ENCODE assay signal across 12 cellular contexts in genomic region chr10:100043344-100043743, GRCh38. TPM values are rescaled to one million over a fixed set of nuclear protein-coding genes. Genes with fewer than 3 reads are reported as not detected.
DNase-seq lines count a peak whose midpoint lies in the region; ATAC-seq, FAIRE-seq and TF ChIP-seq lines count a peak whose summit lies in the region.
"Had no signal": no experiment of that assay in that cellular context is flagged by ENCODE, and none has a peak within 500 bp of the region (broad histone marks: within the 10 kb centered on the region; RNA-seq: fewer than 3 reads in every experiment).

No MANE protein-coding gene starts in this region.

- H3K79me2 ChIP-seq in astrocyte (ENCODE audit: insufficient read depth, low read length), result no peaks in the 10 kb centered on the region

- no peaks in the 10 kb centered on the region for H3K9me3 Mint-ChIP-seq in astrocyte (ENCODE audit: unreplicated experiment)
- H3K9me3 Mint-ChIP-seq in osteocyte (ENCODE audit: unreplicated experiment), result no peaks in the 10 kb centered on the region

- H3K27me3 Mint-ChIP-seq in astrocyte (ENCODE audit: low read depth, unreplicated experiment) (no peaks in the 10 kb centered on the region), osteocyte (ENCODE audit: unreplicated experiment) (no peaks in the 10 kb centered on the region)

- H2AFZ ChIP-seq in astrocyte (ENCODE audit: low read depth, low read length), result peak overlapping the region; percentile 37

- peak overlapping the region; percentile 39 to 68 (median 56); a peak in 19 of 22 replicates for H3K4me2 ChIP-seq in BLaER1 treated with 17β-estradiol and CSF1 and Interleukin-3, amounts not matched to agents 10 nM and 100 nM
- no peak overlapping the region for H3K4me2 ChIP-seq in astrocyte (ENCODE audit: low read length)

- ATAC-seq in HG03439 (IDR thresholded peaks at IDR 0.05; ENCODE audit: unreplicated experiment), result no peak

- H3K36me3 Mint-ChIP-seq in astrocyte (ENCODE audit: low read depth, unreplicated experiment) (no peaks in the 10 kb centered on the region), osteocyte (ENCODE audit: unreplicated experiment) (no peaks in the 10 kb centered on the region)

- no peak for FAIRE-seq in astrocyte (lab: Jason Lieb, UNC)
- FAIRE-seq: G401.6, pancreas had no signal

- H3K27ac ChIP-seq in BLaER1 treated with 17β-estradiol and CSF1 and Interleukin-3, amounts not matched to agents 10 nM and 100 nM, result peak overlapping the region in 5 of 11 experiments; percentile 3 to 51 (median 23); a peak in 4 of 22 replicates
- H3K27ac ChIP-seq in HEK293 (ENCODE audit: extremely low read depth, low read depth, low read length) (no peak overlapping the region; the same call in 1 of the 2 replicates), astrocyte (ENCODE audit: low read depth, low read length) (no peak overlapping the region)

- no peaks in the 10 kb centered on the region for H3K27me3 ChIP-seq in BLaER1 treated with 17β-estradiol and CSF1 and Interleukin-3, amounts not matched to agents 10 nM and 100 nM
- H3K27me3 ChIP-seq in astrocyte (ENCODE audit: insufficient read depth, low read length), result no peaks in the 10 kb centered on the region
- H3K27me3 ChIP-seq in BE2C, result no peaks in the 10 kb centered on the region
- H3K27me3 ChIP-seq: pancreas had no signal

- CTCF ChIA-PET in HEK293 (lab: Yijun Ruan, JAX), result interaction anchor here (0.6 to 15.7 kb wide), 4 partner anchors 11 to 192 kb away, joined by 3 to 264 read pairs (median 4); no protein-coding TSS in a partner anchor

- H3K27ac Mint-ChIP-seq in astrocyte (ENCODE audit: unreplicated experiment) (no peak overlapping the region), osteocyte (ENCODE audit: unreplicated experiment) (peak overlapping the region; percentile 80)

- H3K9ac ChIP-seq in BLaER1 treated with 17β-estradiol and CSF1 and Interleukin-3, amounts not matched to agents 10 nM and 100 nM, result no peak overlapping the region
- H3K9ac ChIP-seq in astrocyte (ENCODE audit: low read length), result no peak overlapping the region

- no peak for DNase-seq in astrocyte (ENCODE audit: low read depth)
- no peak for DNase-seq in osteocyte (ENCODE audit: extremely low spot score, unreplicated experiment)
- no peak for DNase-seq in retina
- DNase-seq in DMS79 treated with DMSO at 0.1 percent for 48 hours (lab: John Stamatoyannopoulos, UW), result no peak
- no peak for DNase-seq in BE2C
- DNase-seq: activated CD8-positive, alpha-beta memory T cell treated with anti-CD3 and anti-CD28 coated beads, Interleukin-2, amount 50 U/mL, for 48 hours; hippocampal formation; pancreas had no signal

- no peaks in the 10 kb centered on the region for H3K36me3 ChIP-seq in BLaER1 treated with 17β-estradiol and CSF1 and Interleukin-3, amounts not matched to agents 10 nM and 100 nM
- H3K36me3 ChIP-seq in HEK293 (ENCODE audit: control insufficient read depth in 2 of 2, insufficient read depth in 1 of 2, low read length in 2 of 2), result no peaks in the 10 kb centered on the region
- H3K36me3 ChIP-seq in astrocyte (ENCODE audit: insufficient read depth, low read length), result no peaks in the 10 kb centered on the region
- H3K36me3 ChIP-seq in BE2C, result no peaks in the 10 kb centered on the region
- H3K36me3 ChIP-seq: pancreas had no signal

- H3K4me3 ChIP-seq in BLaER1 treated with 17β-estradiol and CSF1 and Interleukin-3, amounts not matched to agents 10 nM and 100 nM, result no peak overlapping the region
- H3K4me3 ChIP-seq in HEK293 (ENCODE audit: low read depth, low read length) (no peak overlapping the region), astrocyte (ENCODE audit: insufficient read depth, low read depth, low read length) (no peak overlapping the region), BE2C (ENCODE audit: low read depth, low read length) (no peak overlapping the region)
- H3K4me3 ChIP-seq: pancreas had no signal

- H4K20me1 ChIP-seq in BLaER1 treated with 17β-estradiol and CSF1 and Interleukin-3, amounts not matched to agents 10 nM and 100 nM, result no peaks in the 10 kb centered on the region
- H4K20me1 ChIP-seq in astrocyte (ENCODE audit: insufficient read depth, low read length), result no peaks in the 10 kb centered on the region

- no peak overlapping the region for H3K4me3 Mint-ChIP-seq in astrocyte (ENCODE audit: unreplicated experiment)
- H3K4me3 Mint-ChIP-seq in osteocyte (ENCODE audit: unreplicated experiment), result no peak overlapping the region

- H3K9me3 ChIP-seq in BLaER1 treated with 17β-estradiol and CSF1 and Interleukin-3, amounts not matched to agents 10 nM and 100 nM (replicated peaks in 1 of 11), result no peaks in the 10 kb centered on the region
- H3K9me3 ChIP-seq in HEK293 (ENCODE audit: control insufficient read depth, insufficient read depth, low read depth, low read length), result no peaks in the 10 kb centered on the region
- no peaks in the 10 kb centered on the region for H3K9me3 ChIP-seq in astrocyte (ENCODE audit: insufficient read depth, low read depth, low read length)
- no peaks in the 10 kb centered on the region for H3K9me3 ChIP-seq in BE2C
- H3K9me3 ChIP-seq: pancreas had no signal

- peaks cover 16% of the 10 kb centered on the region for H3K4me1 Mint-ChIP-seq in astrocyte (ENCODE audit: low read depth, unreplicated experiment)
- H3K4me1 Mint-ChIP-seq in osteocyte (ENCODE audit: unreplicated experiment), result peaks cover 40% of the 10 kb centered on the region

- TF ChIP-seq CTCF in HEK293 (tag by site-specific recombination; IDR thresholded peaks at IDR 0.05) (no peak), astrocyte (IDR thresholded peaks at IDR 0.05; ENCODE audit: insufficient read depth, low read depth, low read length) (no peak), osteocyte (IDR thresholded peaks at IDR 0.05) (no peak), BE2C (IDR thresholded peaks at IDR 0.05; ENCODE audit: low read depth, low read length) (no peak)

- POLR2A ChIA-PET in HEK293 (lab: Yijun Ruan, JAX), result no interaction called here

- H3K4me1 ChIP-seq in BLaER1 treated with 17β-estradiol and CSF1 and Interleukin-3, amounts not matched to agents 10 nM and 100 nM, result peaks cover 18 to 41% (median 27%) of the 10 kb centered on the region in 10 experiments
- H3K4me1 ChIP-seq in HEK293 (ENCODE audit: control insufficient read depth, insufficient read depth, low read length) (peaks cover 5% of the 10 kb centered on the region; the same call in 1 of the 2 replicates), astrocyte (ENCODE audit: insufficient read depth, low read length) (peaks cover 3% of the 10 kb centered on the region), BE2C (no peaks in the 10 kb centered on the region)
- H3K4me1 ChIP-seq: pancreas had no signal

TF ChIP-seq in HEK293, 187 proteins besides CTCF, POLR2A, EP300 and RAD21 (continues in another document):
- TF ChIP-seq PRDM10 (tag by site-specific recombination; IDR thresholded peaks at IDR 0.05) (0 out of 2 replicates have a peak, but pooled peaks have one; percentile 20), ZNF558 (tag by site-specific recombination; IDR thresholded peaks at IDR 0.05) (no peak), INSM2 (tag by site-specific recombination; IDR thresholded peaks at IDR 0.05) (0 out of 2 replicates have a peak, but pooled peaks have one; percentile 26), ZNF555 (tag by site-specific recombination; conservative IDR thresholded peaks at IDR 0.05) (no peak), SP3 (tag by site-specific recombination; IDR thresholded peaks at IDR 0.05) (peak; percentile 15; the same call in 1 of the 2 replicates)

RNA-seq across cellular contexts. Expression of gene DNMBP, which starts 33.6 kb away (rescaled TPM):
- total RNA-seq in astrocyte, result 17.7 and 24.8 TPM in 2 replicates
- 16.2 and 17.5 TPM in 2 replicates for total RNA-seq in osteocyte
- polyA plus RNA-seq in BE2C (2012; ENCODE audit: insufficient read depth, insufficient read length, low read depth), result 1.8 TPM

RNA-seq across cellular contexts. Expression of gene CPN1, which starts 38.3 kb away (rescaled TPM):
- not detected in 2 replicates for total RNA-seq in astrocyte
- not detected in 2 replicates for total RNA-seq in osteocyte
- not detected for polyA plus RNA-seq in BE2C (2012; ENCODE audit: insufficient read depth, insufficient read length, low read depth)
- polyA plus RNA-seq: pancreas had no signal
